8 cellular contexts compared by ENCODE assay signal in the genomic region with DNA sequence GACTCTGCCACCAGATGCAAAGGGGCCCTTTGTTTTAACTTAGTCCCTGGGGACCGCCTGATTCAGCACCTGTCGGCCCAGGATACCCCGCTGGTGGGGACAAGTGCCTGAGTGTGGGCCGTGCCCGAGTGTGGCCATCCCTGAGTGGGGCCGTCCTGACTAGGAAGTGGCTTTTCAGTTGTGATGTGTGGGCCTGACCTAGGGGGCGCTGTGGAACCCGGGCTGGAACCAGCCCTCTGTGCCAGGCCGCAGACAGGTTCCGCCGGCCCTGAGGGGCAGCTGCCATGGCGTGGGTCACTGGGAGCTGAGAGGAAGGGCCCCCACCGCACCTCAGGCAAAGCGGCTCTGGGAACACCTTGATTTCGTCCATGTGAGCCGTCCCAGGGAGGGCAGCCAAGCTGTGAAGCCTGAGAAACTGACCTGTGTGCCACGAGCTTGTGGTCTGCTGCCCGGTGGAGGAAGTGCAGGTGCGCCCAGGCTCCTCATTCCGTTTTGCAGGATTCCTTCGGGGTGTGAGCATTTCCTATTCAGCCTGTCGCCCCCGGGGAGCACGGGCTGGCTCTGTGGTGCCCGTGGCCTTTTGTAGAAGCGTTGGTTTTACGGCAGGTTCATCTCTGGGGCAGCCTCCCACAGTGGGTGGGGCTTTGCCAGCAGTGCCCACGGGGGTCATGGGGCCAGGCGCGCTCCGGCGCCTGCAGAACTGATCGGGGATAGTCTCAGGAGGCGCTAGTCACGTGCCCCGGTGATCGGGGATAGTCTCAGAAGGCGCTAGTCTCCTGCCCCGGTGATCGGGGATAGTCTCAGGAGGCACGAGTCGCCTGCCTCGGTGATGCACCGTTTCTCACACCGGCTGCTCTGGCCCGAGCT. TPM values are rescaled to one million over a fixed set of nuclear protein-coding genes. Genes with fewer than 3 reads are reported as not detected.
DNase-seq lines count a peak whose midpoint lies in the region; ATAC-seq and TF ChIP-seq lines count a peak whose summit lies in the region.

No MANE protein-coding gene starts in this region.

- H3K4me3 ChIP-seq in CD4-positive, CD25-positive, alpha-beta regulatory T cell (ENCODE audit: low read depth, low read length): peak overlapping the region; percentile 41

- peak overlapping the region; percentile 49 to 99 (median 66) for H3K4me3 Mint-ChIP-seq in CD4-positive, CD25-positive, alpha-beta regulatory T cell
- peak overlapping the region; percentile 32 for H3K4me3 Mint-ChIP-seq in HFFc6
- peak overlapping the region; percentile 97 for H3K4me3 Mint-ChIP-seq in activated naive CD8-positive, alpha-beta T cell treated with anti-CD3 and anti-CD28 coated beads, Interleukin-2, amount 50 U/mL, for 24 hours

- peaks cover 36% of the 10 kb centered on the region for H3K36me3 ChIP-seq in CD4-positive, CD25-positive, alpha-beta regulatory T cell (ENCODE audit: control insufficient read depth, insufficient read depth, low read length)

- H3K9me3 Mint-ChIP-seq in CD4-positive, CD25-positive, alpha-beta regulatory T cell: no peaks in the 10 kb centered on the region
- H3K9me3 Mint-ChIP-seq in HFFc6: no peaks in the 10 kb centered on the region
- no peaks in the 10 kb centered on the region for H3K9me3 Mint-ChIP-seq in activated naive CD8-positive, alpha-beta T cell treated with anti-CD3 and anti-CD28 coated beads, Interleukin-2, amount 50 U/mL, for 24 hours

- peak in 1 of 3 donors; percentile 57 for DNase-seq in CD4-positive, CD25-positive, alpha-beta regulatory T cell
- DNase-seq in HFFc6 (peak; percentile 38), SHP77 (lab: John Stamatoyannopoulos, UW) (peak; percentile 30 to 62), iPS DF 19.7 (ENCODE audit: low read depth, low spot score) (peak; percentile 42)
- DNase-seq in activated naive CD8-positive, alpha-beta T cell treated with anti-CD3 and anti-CD28 coated beads, Interleukin-2, amount 50 U/mL, for 24 hours: peak; percentile 78
- DNase-seq in stimulated activated CD4-positive, alpha-beta T cell treated with anti-CD3 and anti-CD28 coated beads, Interleukin-12 subunit alpha, Interleukin-12 subunit beta, amount 100 ng/mL, for 24 hours (ENCODE audit: low read depth in 2 of 2): peak; percentile 41 to 71

- no peaks in the 10 kb centered on the region for H3K27me3 Mint-ChIP-seq in CD4-positive, CD25-positive, alpha-beta regulatory T cell
- peaks cover 15% of the 10 kb centered on the region for H3K27me3 Mint-ChIP-seq in HFFc6 (ENCODE audit: insufficient read depth)
- H3K27me3 Mint-ChIP-seq in activated naive CD8-positive, alpha-beta T cell treated with anti-CD3 and anti-CD28 coated beads, Interleukin-2, amount 50 U/mL, for 24 hours: no peaks in the 10 kb centered on the region

- H3K4me1 ChIP-seq in CD4-positive, CD25-positive, alpha-beta regulatory T cell (ENCODE audit: control insufficient read depth, insufficient read depth, low read length, poor library complexity, severe bottlenecking): peaks cover 44% of the 10 kb centered on the region

- peak; percentile 84 for TF ChIP-seq CTCF in HFFc6 (IDR thresholded peaks at IDR 0.05)

- H3K9me3 ChIP-seq in CD4-positive, CD25-positive, alpha-beta regulatory T cell (ENCODE audit: control insufficient read depth in 2 of 2, low read length in 2 of 2): no peaks in the 10 kb centered on the region

- H3K36me3 Mint-ChIP-seq in CD4-positive, CD25-positive, alpha-beta regulatory T cell: peaks cover 27% of the 10 kb centered on the region
- peaks cover 36% of the 10 kb centered on the region for H3K36me3 Mint-ChIP-seq in HFFc6 (ENCODE audit: low read depth)
- peaks cover 41% of the 10 kb centered on the region for H3K36me3 Mint-ChIP-seq in activated naive CD8-positive, alpha-beta T cell treated with anti-CD3 and anti-CD28 coated beads, Interleukin-2, amount 50 U/mL, for 24 hours (ENCODE audit: low read depth)

- peak; percentile 41 to 50 for ATAC-seq in CD4-positive, CD25-positive, alpha-beta regulatory T cell (ENCODE audit: low read depth in 2 of 2)
- peak; percentile 57 for ATAC-seq in activated naive CD8-positive, alpha-beta T cell treated with anti-CD3 and anti-CD28 coated beads, Interleukin-2, amount 50 U/mL, for 24 hours
- no peak for ATAC-seq in HG03025 (IDR thresholded peaks at IDR 0.05; ENCODE audit: low FRiP score, unreplicated experiment)
- no peak for ATAC-seq in GM18520 (IDR thresholded peaks at IDR 0.05; ENCODE audit: unreplicated experiment)

- no peak overlapping the region for H3K27ac ChIP-seq in CD4-positive, CD25-positive, alpha-beta regulatory T cell (ENCODE audit: insufficient read depth, low read length, poor library complexity, severe bottlenecking)

- H3K27me3 ChIP-seq in CD4-positive, CD25-positive, alpha-beta regulatory T cell (ENCODE audit: control insufficient read depth, insufficient read depth, low read length): no peaks in the 10 kb centered on the region

- H3K27ac Mint-ChIP-seq in CD4-positive, CD25-positive, alpha-beta regulatory T cell: peak overlapping the region in 2 of 3 donors; percentile 41 to 80
- peak overlapping the region; percentile 71 for H3K27ac Mint-ChIP-seq in HFFc6
- peak overlapping the region; percentile 52 for H3K27ac Mint-ChIP-seq in activated naive CD8-positive, alpha-beta T cell treated with anti-CD3 and anti-CD28 coated beads, Interleukin-2, amount 50 U/mL, for 24 hours

- H3K4me1 Mint-ChIP-seq in CD4-positive, CD25-positive, alpha-beta regulatory T cell: peaks cover 16 to 49% (median 31%) of the 10 kb centered on the region in 4 donors
- H3K4me1 Mint-ChIP-seq in HFFc6 (ENCODE audit: low read depth): peaks cover 44% of the 10 kb centered on the region
- H3K4me1 Mint-ChIP-seq in activated naive CD8-positive, alpha-beta T cell treated with anti-CD3 and anti-CD28 coated beads, Interleukin-2, amount 50 U/mL, for 24 hours: peaks cover 47% of the 10 kb centered on the region

RNA-seq across cellular contexts. Expression of gene RPL13, which starts 5.3 kb away (rescaled TPM):
- total RNA-seq in CD4-positive, CD25-positive, alpha-beta regulatory T cell: 3,164 TPM
- polyA plus RNA-seq in CD4-positive, CD25-positive, alpha-beta regulatory T cell: 1,000 to 10,000 TPM; 3,297 to 6,519 (median 5,004) TPM
- total RNA-seq in HFFc6 (2021; fragmentation: NEBNext Ultra II Directional; extraction: Animal tissue kit (Norgen Biotek cat#: 25700)): 1,000 to 10,000 TPM; 1,572 to 1,808 (median 1,628) TPM

RNA-seq across cellular contexts. Expression of gene CPNE7, which starts 9.8 kb away (rescaled TPM):
- total RNA-seq in CD4-positive, CD25-positive, alpha-beta regulatory T cell: 0.69 TPM
- polyA plus RNA-seq in CD4-positive, CD25-positive, alpha-beta regulatory T cell: under 1 TPM in 3 of 4 donors, not detected in 1; 0.11 to 0.81 (median 0.48) TPM
- total RNA-seq in HFFc6 (2021; fragmentation: NEBNext Ultra II Directional; extraction: Animal tissue kit (Norgen Biotek cat#: 25700)): 10 to 100 TPM; 17.6 to 22.2 (median 19.3) TPM

RNA-seq across cellular contexts. Expression of gene DPEP1, which starts 47.7 kb away (rescaled TPM):
- not detected for total RNA-seq in CD4-positive, CD25-positive, alpha-beta regulatory T cell
- not detected for polyA plus RNA-seq in CD4-positive, CD25-positive, alpha-beta regulatory T cell
- total RNA-seq in HFFc6 (2021; fragmentation: NEBNext Ultra II Directional; extraction: Animal tissue kit (Norgen Biotek cat#: 25700)): not detected

RNA-seq across cellular contexts. Expression of gene SPG7, which starts 57.5 kb away (rescaled TPM):
- total RNA-seq in CD4-positive, CD25-positive, alpha-beta regulatory T cell: 184 TPM
- polyA plus RNA-seq in CD4-positive, CD25-positive, alpha-beta regulatory T cell: 10 to 100 TPM; 34.4 to 41.4 (median 38.1) TPM
- 10 to 100 TPM; 81.5 to 97.0 (median 89.6) TPM for total RNA-seq in HFFc6 (2021; fragmentation: NEBNext Ultra II Directional; extraction: Animal tissue kit (Norgen Biotek cat#: 25700))

Comparison
In these comparisons a context has a peak if more than half of its experiments do, and no peak if none do; other contexts are left out.
1. ATAC-seq: peak in CD4-positive, CD25-positive, alpha-beta regulatory T cell (2 of 2) and activated naive CD8-positive, alpha-beta T cell treated with anti-CD3 and anti-CD28 coated beads, Interleukin-2, amount 50 U/mL, for 24 hours (single experiment); none in HG03025 (single experiment) and GM18520 (single experiment).
2. H3K4me3 Mint-ChIP-seq: peak in every context shown above with its lines; median percentile 97 in activated naive CD8-positive, alpha-beta T cell treated with anti-CD3 and anti-CD28 coated beads, Interleukin-2, amount 50 U/mL, for 24 hours; 66 in CD4-positive, CD25-positive, alpha-beta regulatory T cell; 32 in HFFc6.
3. RNA of gene CPNE7, which starts 9.8 kb away (total RNA-seq): 17.6 to 22.2 TPM in HFFc6; 0.69 TPM in CD4-positive, CD25-positive, alpha-beta regulatory T cell (single experiment); every median in the first group is over 10 times any median in the second.
4. Peak in every context shown above with its lines, with median percentiles within 50 percentile points of each other: H3K27ac Mint-ChIP-seq.